Comparison of ENCODE assay signal across 1 cellular context in the genomic region with DNA sequence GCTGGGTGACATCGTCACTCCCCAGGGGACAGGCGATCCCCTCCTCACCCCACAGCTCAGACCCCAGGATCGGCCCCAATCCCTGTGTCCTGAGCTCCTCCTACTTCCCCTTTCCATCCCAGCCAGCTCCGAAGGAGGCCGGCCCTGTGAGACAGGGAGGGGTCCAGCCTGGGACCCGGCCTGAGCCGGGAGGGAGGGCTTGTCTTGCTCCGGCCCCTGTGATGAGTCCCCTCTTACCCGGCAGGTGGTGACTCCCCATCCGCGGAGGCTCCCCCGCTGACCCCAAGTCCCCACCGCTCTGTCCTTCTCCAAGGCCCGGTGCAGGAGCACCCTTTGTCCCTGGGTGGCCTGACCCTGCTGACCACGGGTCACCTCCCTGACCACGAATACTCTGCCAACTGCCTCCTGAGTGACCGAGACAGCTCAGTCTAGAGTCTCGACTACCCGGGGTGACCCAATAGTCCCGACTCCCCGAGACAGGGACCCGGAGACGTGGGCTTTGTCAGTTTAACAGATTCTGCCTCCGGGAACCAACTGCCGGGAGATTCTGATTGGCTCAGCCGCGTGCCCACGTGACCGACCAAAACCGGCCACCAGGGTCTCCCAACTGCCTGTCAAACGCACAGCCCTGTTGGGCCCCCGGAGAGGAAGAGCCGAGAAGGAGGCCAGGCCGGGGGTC.
TF ChIP-seq lines count a peak whose summit lies in the region.

No MANE protein-coding gene starts in this region.

TF ChIP-seq in K562, 482 proteins besides CTCF, POLR2A, EP300 and RAD21 (continued from another document):
- TF ChIP-seq, protein P1, sequence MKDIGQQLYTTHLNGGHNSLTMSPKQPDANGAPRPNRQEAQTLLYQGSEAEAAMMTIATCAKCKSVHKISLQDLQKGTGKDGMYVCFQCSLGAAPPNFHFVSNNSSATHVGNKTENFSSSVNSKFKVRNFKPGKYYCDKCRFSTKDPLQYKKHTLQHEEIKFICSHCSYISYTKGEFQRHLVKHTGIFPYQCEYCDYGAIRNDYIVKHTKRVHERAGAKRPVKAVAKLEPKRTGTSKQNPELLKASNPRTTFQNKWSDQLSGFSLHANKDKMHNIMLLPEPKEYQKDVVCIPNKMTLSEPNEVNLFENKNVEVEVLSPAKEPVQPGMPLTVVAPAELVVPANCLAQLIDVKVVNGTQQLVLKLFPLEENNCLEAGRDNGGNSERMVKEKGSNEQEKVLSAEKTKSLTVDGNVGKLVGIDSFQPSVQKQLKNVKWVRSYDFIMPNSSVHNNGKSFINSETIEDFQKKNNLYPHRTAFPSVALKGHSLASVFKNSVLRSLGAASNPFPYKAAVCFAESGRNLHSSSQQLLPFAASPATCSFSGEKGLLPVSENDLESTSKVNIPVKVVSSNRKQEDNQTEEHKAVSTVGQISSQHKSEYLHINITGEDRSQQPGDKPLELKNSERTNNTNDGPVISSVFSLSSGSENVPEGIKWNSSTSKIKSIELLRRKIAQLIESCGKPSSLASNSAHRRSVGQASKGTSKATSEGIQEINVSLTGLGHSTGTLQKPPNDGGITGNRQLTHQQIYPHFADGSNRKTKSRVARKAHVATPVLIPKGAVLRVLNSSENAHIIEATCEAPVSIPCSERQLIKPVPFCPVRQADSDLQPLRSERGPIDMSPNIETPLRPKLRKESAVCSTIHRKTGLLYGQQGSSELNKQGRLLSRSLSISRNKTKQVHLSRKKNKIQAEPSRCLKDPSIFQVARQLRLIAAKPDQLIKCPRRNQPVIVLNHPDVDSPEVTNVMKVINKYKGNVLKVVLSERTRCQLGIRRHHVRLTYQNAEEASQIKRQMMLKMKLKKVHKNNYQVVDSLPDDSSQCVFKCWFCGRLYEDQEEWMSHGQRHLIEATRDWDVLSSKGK (CRISPR knock-in tag; IDR thresholded peaks at IDR 0.05), result no peak
- TF ChIP-seq FOXJ3 (CRISPR knock-in tag; IDR thresholded peaks at IDR 0.05) (no peak), ZNF639 (CRISPR knock-in tag; conservative IDR thresholded peaks at IDR 0.05 in 1 of 2, IDR thresholded peaks at IDR 0.05 in 1 of 2) (no peak), DLX4 (CRISPR knock-in tag; IDR thresholded peaks at IDR 0.05) (no peak), CHD2 (IDR thresholded peaks at IDR 0.05; ENCODE audit: low read depth, low read length) (no peak), ZNF408 (CRISPR knock-in tag; IDR thresholded peaks at IDR 0.05; ENCODE audit: low read depth) (no peak), DPF2 (IDR thresholded peaks at IDR 0.05) (no peak), ZNF165 (CRISPR knock-in tag; IDR thresholded peaks at IDR 0.05; ENCODE audit: borderline replicate concordance) (no peak), IRF9 (tag; IDR thresholded peaks at IDR 0.05) (no peak)
- TF ChIP-seq, protein P2, sequence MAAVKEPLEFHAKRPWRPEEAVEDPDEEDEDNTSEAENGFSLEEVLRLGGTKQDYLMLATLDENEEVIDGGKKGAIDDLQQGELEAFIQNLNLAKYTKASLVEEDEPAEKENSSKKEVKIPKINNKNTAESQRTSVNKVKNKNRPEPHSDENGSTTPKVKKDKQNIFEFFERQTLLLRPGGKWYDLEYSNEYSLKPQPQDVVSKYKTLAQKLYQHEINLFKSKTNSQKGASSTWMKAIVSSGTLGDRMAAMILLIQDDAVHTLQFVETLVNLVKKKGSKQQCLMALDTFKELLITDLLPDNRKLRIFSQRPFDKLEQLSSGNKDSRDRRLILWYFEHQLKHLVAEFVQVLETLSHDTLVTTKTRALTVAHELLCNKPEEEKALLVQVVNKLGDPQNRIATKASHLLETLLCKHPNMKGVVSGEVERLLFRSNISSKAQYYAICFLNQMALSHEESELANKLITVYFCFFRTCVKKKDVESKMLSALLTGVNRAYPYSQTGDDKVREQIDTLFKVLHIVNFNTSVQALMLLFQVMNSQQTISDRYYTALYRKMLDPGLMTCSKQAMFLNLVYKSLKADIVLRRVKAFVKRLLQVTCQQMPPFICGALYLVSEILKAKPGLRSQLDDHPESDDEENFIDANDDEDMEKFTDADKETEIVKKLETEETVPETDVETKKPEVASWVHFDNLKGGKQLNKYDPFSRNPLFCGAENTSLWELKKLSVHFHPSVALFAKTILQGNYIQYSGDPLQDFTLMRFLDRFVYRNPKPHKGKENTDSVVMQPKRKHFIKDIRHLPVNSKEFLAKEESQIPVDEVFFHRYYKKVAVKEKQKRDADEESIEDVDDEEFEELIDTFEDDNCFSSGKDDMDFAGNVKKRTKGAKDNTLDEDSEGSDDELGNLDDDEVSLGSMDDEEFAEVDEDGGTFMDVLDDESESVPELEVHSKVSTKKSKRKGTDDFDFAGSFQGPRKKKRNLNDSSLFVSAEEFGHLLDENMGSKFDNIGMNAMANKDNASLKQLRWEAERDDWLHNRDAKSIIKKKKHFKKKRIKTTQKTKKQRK (IDR thresholded peaks at IDR 0.05; ENCODE audit: borderline replicate concordance, low read depth, low read length), result no peak
